Comparison of ENCODE assay signal across 11 cellular contexts in genomic region chr19:56014765-56015164, GRCh38. TPM values are rescaled to one million over a fixed set of nuclear protein-coding genes. Genes with fewer than 3 reads are reported as not detected.
"Had no signal": no experiment of that assay in that cellular context is flagged by ENCODE, and none has a peak within 500 bp of the region (broad histone marks: within the 10 kb centered on the region; RNA-seq: fewer than 3 reads in every experiment).

No MANE protein-coding gene starts in this region.

- H3K9me3 ChIP-seq: HAP-1 had no signal

- ATAC-seq: GM23338, HCT116 had no signal

- H3K9ac ChIP-seq: GM23248 had no signal

- H3K36me3 ChIP-seq: HAP-1 had no signal

- H3K27ac ChIP-seq: GM23248 had no signal

- DNase-seq: GM23248, GOT3, H7, H9, HCEC 1CT, HFFc6 had no signal

- H3K4me3 ChIP-seq: GM23248, GM23338, HAP-1 had no signal

- H3K4me1 ChIP-seq: HAP-1 had no signal

- H3K4me2 ChIP-seq: GM23338 had no signal

- H2AFZ ChIP-seq: GM23248, GM23338 had no signal

- FAIRE-seq: H1, H54 had no signal

RNA-seq across cellular contexts. Expression of gene NLRP5, which starts 28.2 kb away (rescaled TPM):
- total RNA-seq: GM23248, GM23338, H1, H7, H9, HFFc6 had no signal
- polyA plus RNA-seq: GM23248, GM23338, H1 had no signal
